In the genomic region with DNA sequence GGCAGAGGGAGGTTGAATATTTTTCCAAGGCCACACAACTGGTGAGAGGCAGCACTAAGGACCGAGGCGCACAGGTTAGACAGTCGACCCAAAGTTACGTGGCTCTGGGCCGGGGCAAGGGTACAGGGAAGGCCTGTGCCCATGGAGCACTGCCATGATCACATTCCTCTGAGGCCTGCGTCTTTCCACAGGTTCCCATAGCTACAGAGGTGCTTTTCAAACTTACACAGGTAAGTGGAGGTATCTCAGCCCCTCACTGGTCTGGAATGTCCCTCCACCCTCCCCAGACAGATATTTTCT, we compare ENCODE assay signal across 1 cellular context.
TF ChIP-seq lines count a peak whose summit lies in the region.

No MANE protein-coding gene starts in this region.

TF ChIP-seq in H1, 55 proteins besides CTCF, POLR2A, EP300 and RAD21:
- TF ChIP-seq SIX5 (IDR thresholded peaks at IDR 0.05; ENCODE audit: low read depth, low read length), result no peak
- no peak for TF ChIP-seq CBX5 (IDR thresholded peaks at IDR 0.05; ENCODE audit: low read depth, low read length)
- TF ChIP-seq SP1 (IDR thresholded peaks at IDR 0.05; ENCODE audit: low read depth, low read length), result no peak
- TF ChIP-seq TEAD4 (IDR thresholded peaks at IDR 0.05; ENCODE audit: low read depth, low read length), result no peak
- TF ChIP-seq SP2 (IDR thresholded peaks at IDR 0.05; ENCODE audit: low read length), result no peak
- TF ChIP-seq SP4 (IDR thresholded peaks at IDR 0.05; ENCODE audit: low read length), result no peak
- TF ChIP-seq CHD2 (IDR thresholded peaks at IDR 0.05; ENCODE audit: low read length), result no peak
- no peak for TF ChIP-seq JUND (IDR thresholded peaks at IDR 0.05; ENCODE audit: low read length)
- no peak for TF ChIP-seq SUZ12 (IDR thresholded peaks at IDR 0.05; ENCODE audit: low read length)
- no peak for TF ChIP-seq SIRT6 (IDR thresholded peaks at IDR 0.05; ENCODE audit: low read length)
- TF ChIP-seq BCL11A (IDR thresholded peaks at IDR 0.05; ENCODE audit: low read depth in 2 of 2, low read length in 2 of 2), result no peak
- no peak for TF ChIP-seq NRF1 (IDR thresholded peaks at IDR 0.05; ENCODE audit: low read depth, low read length)
